10 cellular contexts compared by ENCODE assay signal in genomic region chr5:181215997-181216982, GRCh38. TPM values are rescaled to one million over a fixed set of nuclear protein-coding genes. Genes with fewer than 3 reads are reported as not detected.
A peak's percentile ranks its signal among the peaks of the same experiment; 100 is the strongest.
DNase-seq lines count a peak whose midpoint lies in the region; ATAC-seq and TF ChIP-seq lines count a peak whose summit lies in the region.
"Had no signal": no experiment of that assay in that cellular context is flagged by ENCODE, and none has a peak within 500 bp of the region (broad histone marks: within the 10 kb centered on the region; RNA-seq: fewer than 3 reads in every experiment).

No MANE protein-coding gene starts in this region.

- H2AFZ ChIP-seq in hepatocyte, result no peak overlapping the region

- H3K27me3 Mint-ChIP-seq in activated CD4-positive, alpha-beta T cell treated with anti-CD3 and anti-CD28 coated beads, Interleukin-2, amount 10 ng/mL, durations not matched to agents 7 days and 5 days, result no peaks in the 10 kb centered on the region

- no peaks in the 10 kb centered on the region for H3K9me3 Mint-ChIP-seq in activated CD4-positive, alpha-beta T cell treated with anti-CD3 and anti-CD28 coated beads, Interleukin-2, amount 10 ng/mL, durations not matched to agents 7 days and 5 days

- H3K79me2 ChIP-seq in hepatocyte, result no peaks in the 10 kb centered on the region

- H3K4me1 ChIP-seq in hepatocyte (ENCODE audit: insufficient read depth), result no peaks in the 10 kb centered on the region
- no peaks in the 10 kb centered on the region for H3K4me1 ChIP-seq in testis

- H3K9me3 ChIP-seq in hepatocyte (ENCODE audit: low read depth) (no peaks in the 10 kb centered on the region), testis (no peaks in the 10 kb centered on the region)

- POLR2A ChIA-PET in activated CD4-positive, alpha-beta T cell treated with anti-CD3 and anti-CD28 coated beads, Interleukin-2, amount 10 ng/mL, durations not matched to agents 7 days and 5 days (lab: Charles Lee), result interaction anchor here (0.8 kb wide), 1 partner anchor 9 kb away, joined by 3 read pairs; no protein-coding TSS in a partner anchor

- H3K4me3 Mint-ChIP-seq in activated CD4-positive, alpha-beta T cell treated with anti-CD3 and anti-CD28 coated beads, Interleukin-2, amount 10 ng/mL, durations not matched to agents 7 days and 5 days, result peak overlapping the region; percentile 80

- peak overlapping the region; percentile 39 for H3K4me3 ChIP-seq in WI38 (ENCODE audit: low read depth, low read length)
- H3K4me3 ChIP-seq in hepatocyte, result peak overlapping the region; percentile 25
- peak overlapping the region; percentile 43 to 49 for H3K4me3 ChIP-seq in testis

- H3K36me3 Mint-ChIP-seq in activated CD4-positive, alpha-beta T cell treated with anti-CD3 and anti-CD28 coated beads, Interleukin-2, amount 10 ng/mL, durations not matched to agents 7 days and 5 days (ENCODE audit: low read depth), result no peaks in the 10 kb centered on the region

- intact Hi-C loops in testis (cut with DNase I; ENCODE audit: low total_unique reads), result no loop called here

- H3K27ac Mint-ChIP-seq in activated CD4-positive, alpha-beta T cell treated with anti-CD3 and anti-CD28 coated beads, Interleukin-2, amount 10 ng/mL, durations not matched to agents 7 days and 5 days, result peak overlapping the region; percentile 93

- H3K27me3 ChIP-seq in hepatocyte (peaks cover 4% of the 10 kb centered on the region), testis (no peaks in the 10 kb centered on the region)

- no peak for ATAC-seq in HG02759 (IDR thresholded peaks at IDR 0.05; ENCODE audit: unreplicated experiment)

- TF ChIP-seq CTCF in WI38 (IDR thresholded peaks at IDR 0.05; ENCODE audit: low read depth, low read length), result no peak
- TF ChIP-seq CTCF in hepatocyte (IDR thresholded peaks at IDR 0.05; ENCODE audit: poor library complexity), result no peak
- TF ChIP-seq CTCF in testis (IDR thresholded peaks at IDR 0.05), result no peak

- CTCF ChIA-PET in activated CD4-positive, alpha-beta T cell treated with anti-CD3 and anti-CD28 coated beads, Interleukin-2, amount 10 ng/mL, durations not matched to agents 7 days and 5 days (lab: Charles Lee), result interaction anchor here (1.0 to 2.2 kb wide), 4 partner anchors 9 to 32 kb away, joined by 3 to 11 read pairs (median 4); partner anchors contain the start of gene TRIM7

- DNase-seq in activated CD4-positive, alpha-beta T cell treated with anti-CD3 and anti-CD28 coated beads, Interleukin-2, amount 10 ng/mL, durations not matched to agents 7 days and 5 days, result peak; percentile 62
- DNase-seq in activated CD4-positive, alpha-beta T cell treated with anti-CD3 and anti-CD28 coated beads, Interleukin-2, amount 50 U/mL, for 1 hour, result no peak
- DNase-seq in hepatocyte (ENCODE audit: low spot score), result no peak
- no peak for DNase-seq in testis
- DNase-seq in stimulated activated CD4-positive, alpha-beta T cell treated with anti-CD3 and anti-CD28 coated beads, Interleukin-4, amount 100 ng/mL, for 24 hours, result no peak
- no peak for DNase-seq in NCI-H1105 treated with DMSO at 0.1 percent for 48 hours (lab: John Stamatoyannopoulos, UW)
- DNase-seq: NCI-H2171 had no signal

- H4K20me1 ChIP-seq in hepatocyte (ENCODE audit: insufficient read depth, poor library complexity, severe bottlenecking), result no peaks in the 10 kb centered on the region

- H3K36me3 ChIP-seq in hepatocyte (replicated peaks; ENCODE audit: insufficient read depth, low read depth) (no peaks in the 10 kb centered on the region), testis (ENCODE audit: low read depth, missing control alignments) (no peaks in the 10 kb centered on the region)

- H3K9me2 ChIP-seq in hepatocyte (replicated peaks; ENCODE audit: insufficient read depth), result no peaks in the 10 kb centered on the region

- WGBS in hepatocyte (ENCODE audit: low lambda C conversion rate, missing lambda C conversion rate), result 61% methylated on average over 41 of the region's 44 CpGs
- 23 to 31% methylated on average over 44 of the region's 44 CpGs for WGBS in testis, 2 donors

- no peak for TF ChIP-seq POLR2A in testis (IDR thresholded peaks at IDR 0.05)

- H3K4me2 ChIP-seq in hepatocyte, result peak overlapping the region; percentile 78

- H3K27ac ChIP-seq in hepatocyte, result no peak overlapping the region
- no peak overlapping the region for H3K27ac ChIP-seq in testis
- H3K27ac ChIP-seq: C4-2B had no signal

- peaks cover 45% of the 10 kb centered on the region for H3K4me1 Mint-ChIP-seq in activated CD4-positive, alpha-beta T cell treated with anti-CD3 and anti-CD28 coated beads, Interleukin-2, amount 10 ng/mL, durations not matched to agents 7 days and 5 days

RNA-seq across cellular contexts. Expression of gene TRIM41, which starts 6.8 kb away (rescaled TPM):
- 10 to 100 TPM; 34.7 to 36.9 TPM for total RNA-seq in activated CD4-positive, alpha-beta T cell treated with anti-CD3 and anti-CD28 coated beads, Interleukin-2, amount 10 ng/mL, durations not matched to agents 7 days and 5 days
- total RNA-seq in hepatocyte, result 11.9 and 14.9 TPM in 2 replicates
- polyA plus RNA-seq in hepatocyte, result 1.7 and 2.0 TPM in 2 replicates
- 10 to 100 TPM; 39.6 to 53.1 TPM for total RNA-seq in testis
- 61.5 TPM for polyA plus RNA-seq in testis (ENCODE audit: insufficient read depth, low read depth, low replicate concordance)

RNA-seq across cellular contexts. Expression of gene TRIM7, which starts 11.3 kb away (rescaled TPM):
- under 1 TPM; 0.29 to 0.84 TPM for total RNA-seq in activated CD4-positive, alpha-beta T cell treated with anti-CD3 and anti-CD28 coated beads, Interleukin-2, amount 10 ng/mL, durations not matched to agents 7 days and 5 days
- total RNA-seq in hepatocyte (not detected in 2 replicates), testis (under 1 TPM; 0.43 to 0.87 TPM)
- polyA plus RNA-seq in hepatocyte (0.35 TPM in 1 of 2 replicates, not detected in the other), testis (ENCODE audit: insufficient read depth, low read depth, low replicate concordance) (0.47 TPM)

RNA-seq across cellular contexts. Expression of gene RACK1, which starts 27.4 kb away (rescaled TPM):
- 1,000 to 10,000 TPM; 1,823 to 2,207 TPM for total RNA-seq in activated CD4-positive, alpha-beta T cell treated with anti-CD3 and anti-CD28 coated beads, Interleukin-2, amount 10 ng/mL, durations not matched to agents 7 days and 5 days
- total RNA-seq in hepatocyte, result 2,199 and 2,553 TPM in 2 replicates
- 680 TPM in 2 replicates for polyA plus RNA-seq in hepatocyte
- 1,000 to 10,000 TPM in 1 of 2 donors, 100 to 1,000 TPM in 1; 777 to 1,606 TPM for total RNA-seq in testis
- polyA plus RNA-seq in testis (ENCODE audit: insufficient read depth, low read depth, low replicate concordance), result 1,149 TPM

RNA-seq across cellular contexts. Expression of gene TRIM52, which starts 44.7 kb away (rescaled TPM):
- total RNA-seq in activated CD4-positive, alpha-beta T cell treated with anti-CD3 and anti-CD28 coated beads, Interleukin-2, amount 10 ng/mL, durations not matched to agents 7 days and 5 days, result 10 to 100 TPM; 29.6 to 29.9 TPM
- total RNA-seq in hepatocyte (6.1 and 13.2 TPM in 2 replicates), testis (10 to 100 TPM; 28.4 to 32.8 TPM)
- polyA plus RNA-seq in hepatocyte (6.5 and 9.9 TPM in 2 replicates), testis (ENCODE audit: insufficient read depth, low read depth, low replicate concordance) (19.3 TPM)
